Comparison of ENCODE assay signal across 8 cellular contexts in the genomic region with DNA sequence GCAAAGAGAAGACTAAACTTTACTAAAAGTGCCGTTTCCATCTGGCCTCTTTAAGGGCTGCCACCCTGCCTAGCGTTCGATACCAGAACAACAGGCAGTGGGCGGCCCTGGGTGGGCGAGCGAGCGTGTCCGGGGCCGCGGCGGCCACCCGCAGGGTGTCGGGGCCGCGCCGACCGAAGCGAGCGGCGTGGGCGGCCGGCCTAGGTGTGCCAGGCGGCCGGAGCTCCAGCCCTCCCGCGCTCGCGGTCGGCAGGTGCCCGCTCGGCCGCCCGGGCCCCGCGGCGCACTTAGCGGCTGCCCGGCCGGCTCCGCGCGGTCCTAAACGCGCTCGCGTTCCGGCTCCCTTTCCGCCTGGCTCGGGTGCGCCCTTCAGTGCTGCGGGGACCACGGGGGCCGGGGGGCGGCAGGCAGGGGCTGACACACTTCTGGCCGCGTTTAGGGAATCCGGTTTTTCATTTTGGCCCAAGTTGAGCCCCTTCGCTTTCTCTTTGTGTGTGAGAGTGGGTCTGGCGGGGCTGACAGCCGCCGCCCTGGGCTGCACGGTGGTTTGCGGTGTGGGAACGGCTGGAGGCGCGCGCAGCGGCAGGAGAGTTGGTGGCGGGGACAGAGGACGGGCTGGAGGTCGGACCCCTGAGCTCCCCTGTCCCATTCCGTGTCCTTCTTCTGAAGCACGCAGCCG. TPM values are rescaled to one million over a fixed set of nuclear protein-coding genes. Genes with fewer than 3 reads are reported as not detected.
A peak's percentile ranks its signal among the peaks of the same experiment; 100 is the strongest.
DNase-seq lines count a peak whose midpoint lies in the region; ATAC-seq, FAIRE-seq and TF ChIP-seq lines count a peak whose summit lies in the region.

No MANE protein-coding gene starts in this region.

- FAIRE-seq in endothelial cell of umbilical vein (lab: Jason Lieb, UNC) = no peak

- H3K79me2 ChIP-seq in endothelial cell of umbilical vein (ENCODE audit: control insufficient read depth, insufficient read depth, low read length) = no peaks in the 10 kb centered on the region

- no peaks in the 10 kb centered on the region for H3K9me3 ChIP-seq in endothelial cell of umbilical vein (replicated peaks; ENCODE audit: control insufficient read depth, insufficient read depth, low read length)
- H3K9me3 ChIP-seq in muscle layer of colon (ENCODE audit: low read length) = no peaks in the 10 kb centered on the region
- H3K9me3 ChIP-seq in upper lobe of right lung = no peaks in the 10 kb centered on the region

- CTCF ChIA-PET in activated CD4-positive, alpha-beta T cell treated with anti-CD3 and anti-CD28 coated beads, Interleukin-2, amount 10 ng/mL, durations not matched to agents 7 days and 5 days (lab: Charles Lee) = no interaction called here
- CTCF ChIA-PET in endothelial cell of umbilical vein (lab: Charles Lee) = interaction anchor here (1.2 to 1.3 kb wide), 2 partner anchors 9 to 36 kb away, joined by 3 read pairs; no protein-coding TSS in a partner anchor

- peaks cover 49 to 83% of the 10 kb centered on the region in 2 experiments for H3K27me3 ChIP-seq in endothelial cell of umbilical vein (ENCODE audit: control insufficient read depth in 2 of 2, insufficient read depth in 2 of 2, low read length in 2 of 2)
- H3K27me3 ChIP-seq in muscle layer of colon (ENCODE audit: control insufficient read depth in 1 of 2, insufficient read depth in 2 of 2, low read length in 2 of 2) = peaks cover 44 to 71% of the 10 kb centered on the region in 2 donors
- peaks cover 34% of the 10 kb centered on the region for H3K27me3 ChIP-seq in upper lobe of right lung

- peak overlapping the region; percentile 64 for H3K4me2 ChIP-seq in endothelial cell of umbilical vein (ENCODE audit: insufficient read depth, low read length)

- peak overlapping the region; percentile 63 for H3K4me3 Mint-ChIP-seq in activated CD4-positive, alpha-beta T cell treated with anti-CD3 and anti-CD28 coated beads, Interleukin-2, amount 10 ng/mL, durations not matched to agents 7 days and 5 days

- peaks cover 78% of the 10 kb centered on the region for H3K27me3 Mint-ChIP-seq in activated CD4-positive, alpha-beta T cell treated with anti-CD3 and anti-CD28 coated beads, Interleukin-2, amount 10 ng/mL, durations not matched to agents 7 days and 5 days

- peak; percentile 39 for ATAC-seq in GM21360 (IDR thresholded peaks at IDR 0.05; ENCODE audit: unreplicated experiment)
- peak; percentile 58 for ATAC-seq in upper lobe of right lung

- H4K20me1 ChIP-seq in endothelial cell of umbilical vein (replicated peaks; ENCODE audit: control insufficient read depth, extremely low read depth, insufficient read depth, low read length) = no peaks in the 10 kb centered on the region

- H3K4me1 ChIP-seq in endothelial cell of umbilical vein (ENCODE audit: control insufficient read depth, extremely low read depth, insufficient read depth, low read length) = peaks cover 19% of the 10 kb centered on the region
- H3K4me1 ChIP-seq in muscle layer of colon (ENCODE audit: insufficient read depth, low read length) = peaks cover 33% of the 10 kb centered on the region
- peaks cover 23% of the 10 kb centered on the region for H3K4me1 ChIP-seq in upper lobe of right lung

- TF ChIP-seq CTCF in endothelial cell of umbilical vein (IDR thresholded peaks at IDR 0.05; ENCODE audit: extremely low read depth in 1 of 2, insufficient read depth in 1 of 2, low read depth in 1 of 2, low read length in 2 of 2) = no peak
- peak; percentile 17 for TF ChIP-seq CTCF in upper lobe of right lung (IDR thresholded peaks at IDR 0.05)

- intact Hi-C loops in endothelial cell of umbilical vein (cut with micrococcal nuclease) (loop anchor here (5.0 kb wide), 1 partner anchor 376 kb away; no protein-coding TSS in a partner anchor), upper lobe of right lung (cut with DNase I) (no loop called here)

- no peak overlapping the region for H3K27ac ChIP-seq in endothelial cell of umbilical vein (ENCODE audit: insufficient read depth, low read depth, low read length)
- H3K27ac ChIP-seq in muscle layer of colon (ENCODE audit: low read depth, low read length) = no peak overlapping the region
- H3K27ac ChIP-seq in upper lobe of right lung = peak overlapping the region; percentile 7

- DNase-seq in Daoy (ENCODE audit: low read depth) (peak; percentile 63), LoVo (ENCODE audit: low spot score) (peak; percentile 66), endothelial cell of umbilical vein (ENCODE audit: low read depth, low spot score) (peak; percentile 23), upper lobe of right lung (peak; percentile 82), COLO829 (ENCODE audit: low spot score) (no peak)
- peak; percentile 20 for DNase-seq in activated CD4-positive, alpha-beta T cell treated with anti-CD3 and anti-CD28 coated beads, Interleukin-2, amount 10 ng/mL, durations not matched to agents 7 days and 5 days

- H3K9me1 ChIP-seq in endothelial cell of umbilical vein (replicated peaks; ENCODE audit: control insufficient read depth, extremely low read depth, insufficient read depth, low read length) = no peaks in the 10 kb centered on the region

- no peak overlapping the region for H3K9ac ChIP-seq in endothelial cell of umbilical vein (replicated peaks; ENCODE audit: extremely low read depth, insufficient read depth, low read length)
- H3K9ac ChIP-seq in muscle layer of colon (ENCODE audit: low read length) = no peak overlapping the region

- H3K36me3 ChIP-seq in endothelial cell of umbilical vein (ENCODE audit: control insufficient read depth in 2 of 2, extremely low read depth in 1 of 2, insufficient read depth in 2 of 2, low read length in 2 of 2) (no peaks in the 10 kb centered on the region), muscle layer of colon (ENCODE audit: insufficient read depth, low read length) (no peaks in the 10 kb centered on the region), upper lobe of right lung (no peaks in the 10 kb centered on the region)

- H3K9me3 Mint-ChIP-seq in activated CD4-positive, alpha-beta T cell treated with anti-CD3 and anti-CD28 coated beads, Interleukin-2, amount 10 ng/mL, durations not matched to agents 7 days and 5 days = no peaks in the 10 kb centered on the region

- dilution Hi-C loops in endothelial cell of umbilical vein (cut with MboI; ENCODE audit: extremely low pct_ligation_motif_present, low sequenced_read_pairs) = no loop called here

- POLR2A ChIA-PET in activated CD4-positive, alpha-beta T cell treated with anti-CD3 and anti-CD28 coated beads, Interleukin-2, amount 10 ng/mL, durations not matched to agents 7 days and 5 days (lab: Charles Lee) = interaction anchor here (0.6 to 0.7 kb wide), 2 partner anchors 13 to 694 kb away, joined by 5 to 8 read pairs; no protein-coding TSS in a partner anchor
- POLR2A ChIA-PET in endothelial cell of umbilical vein (lab: Charles Lee) = no interaction called here

- no peak overlapping the region for H3K27ac Mint-ChIP-seq in activated CD4-positive, alpha-beta T cell treated with anti-CD3 and anti-CD28 coated beads, Interleukin-2, amount 10 ng/mL, durations not matched to agents 7 days and 5 days

- TF ChIP-seq POLR2A in endothelial cell of umbilical vein (IDR thresholded peaks at IDR 0.05; ENCODE audit: low read depth, low read length) = no peak

- H3K36me3 Mint-ChIP-seq in activated CD4-positive, alpha-beta T cell treated with anti-CD3 and anti-CD28 coated beads, Interleukin-2, amount 10 ng/mL, durations not matched to agents 7 days and 5 days (ENCODE audit: low read depth) = no peaks in the 10 kb centered on the region

- H3K4me3 ChIP-seq in endothelial cell of umbilical vein (replicated peaks in 1 of 3; ENCODE audit: insufficient read depth in 1 of 3, low read depth in 1 of 3, low read length in 3 of 3) (peak overlapping the region; percentile 21 to 48 (median 32)), muscle layer of colon (ENCODE audit: low read depth in 1 of 2, low read length in 2 of 2) (peak overlapping the region; percentile 59 to 76), upper lobe of right lung (peak overlapping the region; percentile 66)

- peak overlapping the region; percentile 78 for H2AFZ ChIP-seq in endothelial cell of umbilical vein (ENCODE audit: low read depth, low read length)

- no TSS peak for BruUV-seq in endothelial cell of umbilical vein (replicated peaks; lab: Mats Ljungman, UMichigan)

- H3K4me1 Mint-ChIP-seq in activated CD4-positive, alpha-beta T cell treated with anti-CD3 and anti-CD28 coated beads, Interleukin-2, amount 10 ng/mL, durations not matched to agents 7 days and 5 days = peaks cover 47% of the 10 kb centered on the region

TF ChIP-seq in endothelial cell of umbilical vein, 7 proteins besides CTCF, POLR2A, EP300 and RAD21:
- TF ChIP-seq GATA2 (IDR thresholded peaks at IDR 0.05; ENCODE audit: insufficient read depth, insufficient read length, low read depth, low read length) = no peak
- no peak for TF ChIP-seq MAX (IDR thresholded peaks at IDR 0.05; ENCODE audit: insufficient read depth, insufficient read length)
- peak; percentile 40 for TF ChIP-seq EZH2 (IDR thresholded peaks at IDR 0.05; ENCODE audit: borderline replicate concordance, low read depth, low read length, severe bottlenecking)
- no peak for TF ChIP-seq JUN (IDR thresholded peaks at IDR 0.05; ENCODE audit: borderline replicate concordance, insufficient read depth, insufficient read length, low read depth)

RNA-seq across cellular contexts. Expression of gene FGF9, which starts 2.9 kb away (rescaled TPM):
- total RNA-seq in Daoy (2014; rRNA removed; shearing (Covaris generic)) = 0.60 and 0.74 TPM in 2 replicates
- under 1 TPM in 1 of 2 experiments, not detected in 1; 0.04 TPM for total RNA-seq in activated CD4-positive, alpha-beta T cell treated with anti-CD3 and anti-CD28 coated beads, Interleukin-2, amount 10 ng/mL, durations not matched to agents 7 days and 5 days
- total RNA-seq in endothelial cell of umbilical vein = not detected in 2 replicates
- polyA plus RNA-seq in endothelial cell of umbilical vein = not detected in 2 replicates
- polyA plus RNA-seq in endothelial cell of umbilical vein (2011; cell fraction: cytosol; rRNA removed) = not detected in 2 replicates
- not detected in 2 replicates for polyA plus RNA-seq in endothelial cell of umbilical vein (2011; cell fraction: nucleus; rRNA removed)
- not detected in 2 replicates for polyA plus RNA-seq in endothelial cell of umbilical vein (2012)
- 0.17 TPM in 1 of 2 replicates, not detected in the other for polyA minus RNA-seq in endothelial cell of umbilical vein
- not detected for polyA minus RNA-seq in endothelial cell of umbilical vein (2011; cell fraction: cytosol; rRNA and poly(A)+ RNA removed)
- not detected in 2 replicates for polyA minus RNA-seq in endothelial cell of umbilical vein (2011; cell fraction: nucleus; rRNA and poly(A)+ RNA removed)
- total RNA-seq in upper lobe of right lung = 2.7 TPM
